In the genomic region with DNA sequence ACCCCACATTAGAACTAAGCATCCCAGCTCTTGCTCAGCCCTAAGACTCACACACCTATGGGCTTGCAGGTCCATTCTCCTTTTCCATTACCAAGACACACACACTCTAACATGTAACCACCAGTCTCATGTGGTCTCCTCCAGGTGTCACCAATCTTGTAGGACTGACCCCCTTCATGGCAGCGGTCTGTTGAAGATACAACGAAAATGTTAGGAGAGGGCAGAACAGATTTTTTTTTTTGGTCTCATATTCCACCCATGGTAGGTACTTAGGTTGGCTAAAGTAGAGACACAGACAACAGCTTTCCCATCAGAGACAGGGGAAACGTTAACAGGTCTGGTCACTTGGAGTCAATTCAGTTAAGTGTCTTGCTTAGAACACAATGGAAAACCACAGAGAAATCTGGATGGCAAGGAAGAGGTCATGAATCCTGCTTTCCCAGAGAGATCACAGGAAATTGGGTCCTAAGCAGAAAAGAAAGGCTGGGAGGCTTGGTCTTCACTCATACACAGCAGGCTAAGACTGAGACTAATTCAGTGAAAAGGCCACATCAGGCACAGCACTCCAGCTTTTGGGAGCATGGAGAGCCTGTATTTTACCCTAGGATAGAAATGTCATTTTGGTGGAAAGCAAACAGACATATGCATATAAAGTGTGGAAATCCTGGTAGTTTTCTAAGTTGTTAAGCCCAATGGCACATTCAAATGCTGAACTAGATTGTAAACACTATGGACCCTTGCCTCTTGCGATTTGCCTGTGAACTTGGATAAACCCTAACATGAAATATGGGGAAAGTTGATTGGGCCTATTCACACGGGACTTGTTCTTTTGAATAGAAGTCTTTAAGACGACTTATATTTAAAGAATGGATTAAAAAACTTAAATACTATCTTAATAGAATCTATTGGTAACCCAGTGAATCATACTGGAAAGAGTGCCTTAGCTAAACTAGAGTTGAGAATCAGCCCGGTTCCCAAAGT, we compare ENCODE assay signal across 16 cellular contexts. TPM values are rescaled to one million over a fixed set of nuclear protein-coding genes. Genes with fewer than 3 reads are reported as not detected.
DNase-seq lines count a peak whose midpoint lies in the region; ATAC-seq, FAIRE-seq and TF ChIP-seq lines count a peak whose summit lies in the region.
"Had no signal": no experiment of that assay in that cellular context is flagged by ENCODE, and none has a peak within 500 bp of the region (broad histone marks: within the 10 kb centered on the region; RNA-seq: fewer than 3 reads in every experiment).

No MANE protein-coding gene starts in this region.

- WGBS in HepG2 (ENCODE audit: low lambda C conversion rate): 78% methylated on average over 7 of the region's 7 CpGs

- H3K9me3 Mint-ChIP-seq in HFFc6: no peaks in the 10 kb centered on the region

- TF ChIP-seq CTCF in HFFc6 (IDR thresholded peaks at IDR 0.05) (no peak), coronary artery (IDR thresholded peaks at IDR 0.05) (no peak), HepG2 (CRISPR knock-in tag; IDR thresholded peaks at IDR 0.05) (no peak), thoracic aorta (IDR thresholded peaks at IDR 0.05) (no peak)

- DNase-seq in HFFc6 (no peak), coronary artery (ENCODE audit: low spot score) (no peak), HepG2 (ENCODE audit: low spot score) (no peak), thoracic aorta (ENCODE audit: low spot score) (no peak), HuH-7 (ENCODE audit: low spot score) (no peak), SW 1271 (lab: John Stamatoyannopoulos, UW) (no peak), NCI-H524 treated with DMSO at 0.1 percent for 48 hours (lab: John Stamatoyannopoulos, UW) (no peak)
- DNase-seq: activated CD4-positive, alpha-beta T cell treated with anti-CD3 and anti-CD28 coated beads for 4 hours; CD8-positive, alpha-beta memory T cell; cortex of kidney; NCI-H146; NCI-H510A treated with DMSO at 0.1 percent for 48 hours; PC-9; stimulated activated CD4-positive, alpha-beta T cell treated with anti-CD3 and anti-CD28 coated beads, Interleukin-2, amount 100 ng/mL, for 48 hours; T-helper 17 cell had no signal

- peaks cover 70% of the 10 kb centered on the region for H3K4me1 Mint-ChIP-seq in HFFc6 (ENCODE audit: low read depth)

- CTCF ChIA-PET in HepG2 (lab: Yijun Ruan, JAX; ENCODE audit: low intra/inter-chr PET ratio, low total read pairs): no interaction called here

- ATAC-seq in HepG2 (no peak), thoracic aorta (ENCODE audit: insufficient number of reproducible peaks, low FRiP score, low read depth) (no peak)
- ATAC-seq: T-helper 17 cell had no signal

- peaks cover 73% of the 10 kb centered on the region for H3K79me2 ChIP-seq in HepG2 (ENCODE audit: insufficient read depth, low read length)

- intact Hi-C loops in HepG2 (cut with micrococcal nuclease; ENCODE audit: unreplicated experiment): loop anchor here (2.0 kb wide), 1 partner anchor 489 kb away; no protein-coding TSS in a partner anchor

- H3K4me3 Mint-ChIP-seq in HFFc6: peak overlapping the region; percentile 95
- H3K4me3 Mint-ChIP-seq: CD8-positive, alpha-beta memory T cell; T-helper 17 cell had no signal

- TF ChIP-seq EP300 in HepG2 (IDR thresholded peaks at IDR 0.05; ENCODE audit: low read depth in 2 of 2, low read length in 2 of 2) (no peak), HepG2 (CRISPR knock-in tag; IDR thresholded peaks at IDR 0.05; ENCODE audit: borderline replicate concordance) (no peak)

- H3K9me3 ChIP-seq in HepG2 (ENCODE audit: low read length) (no peaks in the 10 kb centered on the region), thoracic aorta (no peaks in the 10 kb centered on the region)

- H3K9ac ChIP-seq in HepG2 (ENCODE audit: insufficient read depth, low read depth, low read length): peak overlapping the region; percentile 64

- peaks cover 64% of the 10 kb centered on the region for H4K20me1 ChIP-seq in HepG2 (ENCODE audit: insufficient read depth, low read length)

- H3K27ac ChIP-seq in coronary artery: peak overlapping the region; percentile 92 to 95
- peak overlapping the region; percentile 71 for H3K27ac ChIP-seq in HepG2 (ENCODE audit: extremely low read length, insufficient read depth, low read length)
- peak overlapping the region; percentile 90 to 94 for H3K27ac ChIP-seq in thoracic aorta
- H3K27ac ChIP-seq: PC-9 had no signal

- H3K4me1 ChIP-seq in HepG2 (ENCODE audit: insufficient read depth, low read length): peaks cover 73% of the 10 kb centered on the region
- peaks cover 16 to 50% of the 10 kb centered on the region in 2 donors for H3K4me1 ChIP-seq in thoracic aorta (ENCODE audit: control insufficient read depth in 1 of 2, low read depth in 2 of 2)

- H3K27me3 Mint-ChIP-seq in HFFc6 (ENCODE audit: insufficient read depth): peaks cover 14% of the 10 kb centered on the region

- H3K4me2 ChIP-seq in HepG2 (ENCODE audit: low read depth, low read length): peak overlapping the region; percentile 89
- H3K4me2 ChIP-seq: PC-9 had no signal

- POLR2A ChIA-PET in HepG2 (lab: Yijun Ruan, JAX): interaction anchor here (0.6 to 5.8 kb wide), 8 partner anchors 12 to 402 kb away, joined by 3 to 118 read pairs (median 4); no protein-coding TSS in a partner anchor

- H3K36me3 ChIP-seq in HepG2 (replicated peaks in 1 of 2; ENCODE audit: control insufficient read depth in 1 of 2, insufficient read depth in 2 of 2, low read length in 2 of 2) (peaks cover 19 to 64% of the 10 kb centered on the region in 2 experiments), thoracic aorta (peaks cover 38% of the 10 kb centered on the region)

- H3K27me3 ChIP-seq in HepG2 (ENCODE audit: control insufficient read depth in 1 of 2, insufficient read depth in 2 of 2, low read length in 2 of 2) (no peaks in the 10 kb centered on the region; a peak in 1 of 5 replicates), thoracic aorta (replicated peaks; ENCODE audit: insufficient read depth) (no peaks in the 10 kb centered on the region)

- peaks cover 78% of the 10 kb centered on the region for H3K36me3 Mint-ChIP-seq in HFFc6 (ENCODE audit: low read depth)

- H3K4me3 ChIP-seq in coronary artery: peak overlapping the region; percentile 75
- H3K4me3 ChIP-seq in HepG2 (replicated peaks in 1 of 3; ENCODE audit: insufficient read depth in 1 of 3, low read depth in 2 of 3, low read length in 3 of 3): peak overlapping the region; percentile 64 to 99 (median 95); a peak in 5 of 6 replicates
- peak overlapping the region; percentile 79 for H3K4me3 ChIP-seq in thoracic aorta
- H3K4me3 ChIP-seq: PC-9 had no signal

- FAIRE-seq in HepG2 (lab: Jason Lieb, UNC): no peak
- FAIRE-seq: H1 had no signal

- no peak for TF ChIP-seq RAD21 in HepG2 (CRISPR knock-in tag; IDR thresholded peaks at IDR 0.05)

- H2AFZ ChIP-seq in HepG2 (ENCODE audit: low read length): no peak overlapping the region
- H2AFZ ChIP-seq: PC-9 had no signal

- no TSS peak for BruUV-seq in HepG2 (replicated peaks; lab: Mats Ljungman, UMichigan)

- TF ChIP-seq POLR2A in HepG2 (IDR thresholded peaks at IDR 0.05; ENCODE audit: insufficient read depth in 1 of 2, low read depth in 2 of 2, low read length in 2 of 2): peak; percentile 47 to 59; a peak in 3 of 4 replicates

- in situ Hi-C loops in HepG2 (cut with HindIII; ENCODE audit: extremely low pct_ligation_motif_present, low pct_unique_long_range_greater_than_20kb): loop anchor here (5.0 kb wide), 2 partner anchors 185 to 490 kb away; no protein-coding TSS in a partner anchor

- H3K27ac Mint-ChIP-seq in HFFc6: peak overlapping the region; percentile 89
- H3K27ac Mint-ChIP-seq: CD8-positive, alpha-beta memory T cell; T-helper 17 cell had no signal

TF ChIP-seq in HepG2, 621 proteins besides CTCF, POLR2A, EP300 and RAD21 (continues in another document):
- TF ChIP-seq HOXA3 (CRISPR knock-in tag; IDR thresholded peaks at IDR 0.05): no peak
- TF ChIP-seq SP4 (CRISPR knock-in tag; IDR thresholded peaks at IDR 0.05): 0 out of 2 replicates have a peak, but pooled peaks have one; percentile 16
- no peak for TF ChIP-seq HOXD1 (CRISPR knock-in tag; IDR thresholded peaks at IDR 0.05)
- TF ChIP-seq, protein P1, sequence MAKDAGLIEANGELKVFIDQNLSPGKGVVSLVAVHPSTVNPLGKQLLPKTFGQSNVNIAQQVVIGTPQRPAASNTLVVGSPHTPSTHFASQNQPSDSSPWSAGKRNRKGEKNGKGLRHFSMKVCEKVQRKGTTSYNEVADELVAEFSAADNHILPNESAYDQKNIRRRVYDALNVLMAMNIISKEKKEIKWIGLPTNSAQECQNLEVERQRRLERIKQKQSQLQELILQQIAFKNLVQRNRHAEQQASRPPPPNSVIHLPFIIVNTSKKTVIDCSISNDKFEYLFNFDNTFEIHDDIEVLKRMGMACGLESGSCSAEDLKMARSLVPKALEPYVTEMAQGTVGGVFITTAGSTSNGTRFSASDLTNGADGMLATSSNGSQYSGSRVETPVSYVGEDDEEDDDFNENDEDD (CRISPR knock-in tag; IDR thresholded peaks at IDR 0.05; ENCODE audit: borderline replicate concordance): no peak
- no peak for TF ChIP-seq MAF1 (CRISPR knock-in tag; IDR thresholded peaks at IDR 0.05; ENCODE audit: borderline replicate concordance)

RNA-seq across cellular contexts. Expression of gene FN1, which starts 3.8 kb away (rescaled TPM):
- total RNA-seq in HFFc6 (2021; fragmentation: NEBNext Ultra II Directional; extraction: Animal tissue kit (Norgen Biotek cat#: 25700)): 1,000 to 10,000 TPM; 2,848 to 5,249 (median 2,869) TPM
- total RNA-seq in HepG2 (2016; rRNA removed; fragmentation: Illumina TruSeq; extraction: Trizol) (1,029 and 1,847 TPM in 2 replicates), thoracic aorta (1,000 to 10,000 TPM; 6,415 to 8,882 TPM)
- 126 and 147 TPM in 2 replicates for total RNA-seq in HepG2 (2016; cell fraction: cytosol; rRNA removed; fragmentation: Illumina TruSeq; extraction: Trizol; ENCODE audit: low read depth)
- total RNA-seq in HepG2 (2016; cell fraction: insoluble cytoplasmic fraction; rRNA removed; fragmentation: Illumina TruSeq; extraction: Trizol): 854 and 1,853 TPM in 2 replicates
- total RNA-seq in HepG2 (2016; cell fraction: membrane; rRNA removed; fragmentation: Illumina TruSeq; extraction: Trizol): 296 and 350 TPM in 2 replicates
- 2,550 and 3,138 TPM in 2 replicates for total RNA-seq in HepG2 (2016; cell fraction: nucleus; rRNA removed; fragmentation: Illumina TruSeq; extraction: Trizol)
- 6,471 and 8,294 TPM in 2 replicates for polyA plus RNA-seq in HepG2 (2011; rRNA removed)
- polyA plus RNA-seq in HepG2 (2011; cell fraction: cytosol; rRNA removed): 5,228 and 6,020 TPM in 2 replicates
- 7,071 and 7,329 TPM in 2 replicates for polyA plus RNA-seq in HepG2 (2011; cell fraction: nucleus; rRNA removed)
- 6,919 and 7,291 TPM in 2 replicates for polyA plus RNA-seq in HepG2 (2012)
- polyA plus RNA-seq in HepG2 (2016; cell fraction: cytosol; fragmentation: Illumina TruSeq; extraction: Trizol; ENCODE audit: low read depth): 105 and 116 TPM in 2 replicates
- polyA plus RNA-seq in HepG2 (2016; cell fraction: insoluble cytoplasmic fraction; fragmentation: Illumina TruSeq; extraction: Trizol; ENCODE audit: low read depth): 930 and 1,012 TPM in 2 replicates
- 206 and 247 TPM in 2 replicates for polyA plus RNA-seq in HepG2 (2016; cell fraction: membrane; fragmentation: Illumina TruSeq; extraction: Trizol; ENCODE audit: low read depth)
- 3,833 and 4,011 TPM in 2 replicates for polyA plus RNA-seq in HepG2 (2016; cell fraction: nucleus; fragmentation: Illumina TruSeq; extraction: Trizol; ENCODE audit: insufficient read depth, low read depth)
- polyA minus RNA-seq in HepG2 (2011; rRNA and poly(A)+ RNA removed; ENCODE audit: low replicate concordance): 4.7 and 8,343 TPM in 2 replicates
- 6,416 and 9,415 TPM in 2 replicates for polyA minus RNA-seq in HepG2 (2011; cell fraction: cytosol; rRNA and poly(A)+ RNA removed)
- polyA minus RNA-seq in HepG2 (2011; cell fraction: nucleus; rRNA and poly(A)+ RNA removed): 5,814 and 6,553 TPM in 2 replicates
